ENCODE assay signal across 14 cellular contexts in the genomic region with DNA sequence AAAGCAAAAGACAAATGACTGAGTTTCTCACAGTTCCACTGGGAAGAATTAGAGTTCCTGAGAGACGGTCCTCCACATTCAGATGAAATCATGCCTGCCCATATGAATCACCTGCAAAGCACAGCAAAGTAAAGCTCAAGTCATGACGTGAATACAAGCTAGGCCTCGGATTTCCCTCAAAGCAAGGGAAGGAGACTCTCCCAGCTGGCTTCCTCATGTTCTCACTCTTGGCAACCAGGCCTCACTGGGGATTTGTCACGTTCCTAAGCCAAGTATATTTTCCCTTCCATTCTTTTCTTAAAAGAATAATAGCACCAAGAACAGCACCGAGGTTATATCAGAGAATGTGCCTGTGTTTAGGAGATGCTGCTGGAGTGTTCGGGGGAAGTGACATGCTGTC. TPM values are rescaled to one million over a fixed set of nuclear protein-coding genes. Genes with fewer than 3 reads are reported as not detected.
DNase-seq lines count a peak whose midpoint lies in the region; ATAC-seq and TF ChIP-seq lines count a peak whose summit lies in the region.
"Had no signal": no experiment of that assay in that cellular context is flagged by ENCODE, and none has a peak within 500 bp of the region (broad histone marks: within the 10 kb centered on the region; RNA-seq: fewer than 3 reads in every experiment).

No MANE protein-coding gene starts in this region.

- no peaks in the 10 kb centered on the region for H3K36me3 ChIP-seq in gastrocnemius medialis
- H3K36me3 ChIP-seq: HAP-1 had no signal

- peak overlapping the region in 3 of 4 donors; percentile 6 to 45 (median 42) for H3K27ac ChIP-seq in gastrocnemius medialis

- no peaks in the 10 kb centered on the region for H3K27me3 ChIP-seq in gastrocnemius medialis

- ATAC-seq in Right ventricle myocardium superior (ENCODE audit: poor library complexity): peak; percentile 48
- ATAC-seq in gastrocnemius medialis: peak in 1 of 2 donors; percentile 22
- ATAC-seq in GM18519 (IDR thresholded peaks at IDR 0.05; ENCODE audit: low FRiP score, unreplicated experiment): no peak
- ATAC-seq: GM12878 had no signal

- intact Hi-C loops in Right ventricle myocardium superior (cut with DNase I) (loop anchor here (10.0 kb wide), 1 partner anchor 98 kb away; no protein-coding TSS in a partner anchor), gastrocnemius medialis (cut with DNase I; ENCODE audit: low total_unique reads) (no loop called here)

- H3K4me3 ChIP-seq in gastrocnemius medialis: no peak overlapping the region
- H3K4me3 ChIP-seq: GM12878, HAP-1 had no signal

- H3K9me3 ChIP-seq in gastrocnemius medialis: no peaks in the 10 kb centered on the region
- H3K9me3 ChIP-seq: HAP-1 had no signal

- peaks cover 31 to 41% of the 10 kb centered on the region in 2 donors for H3K4me1 ChIP-seq in gastrocnemius medialis
- H3K4me1 ChIP-seq: HAP-1 had no signal

- no peak for TF ChIP-seq CTCF in gastrocnemius medialis (IDR thresholded peaks at IDR 0.05 in 4 of 5, conservative IDR thresholded peaks at IDR 0.05 in 1 of 5)

- DNase-seq in GOT3 (lab: John Stamatoyannopoulos, UW) (peak; percentile 12), astrocyte of the hippocampus (ENCODE audit: low read depth, low spot score) (peak; percentile 76), Right ventricle myocardium superior (peak; percentile 57), gastrocnemius medialis (peak; percentile 38 to 39), NCI-H2171 (lab: John Stamatoyannopoulos, UW) (no peak), CD1c-positive myeloid dendritic cell (ENCODE audit: extremely low spot score) (no peak), DMS153 treated with DMSO at 0.1 percent for 48 hours (lab: John Stamatoyannopoulos, UW; ENCODE audit: unreplicated experiment) (no peak)
- DNase-seq: activated gamma-delta T cell treated with Interleukin-2 at 50 U/mL for 16 hours; COR-L47; NCI-H510A; stimulated activated CD4-positive, alpha-beta T cell treated with anti-CD3 and anti-CD28 coated beads, Interleukin-15, amount 100 ng/mL, for 24 hours had no signal

- in situ Hi-C loops in gastrocnemius medialis (cut with MboI; ENCODE audit: low sequenced_read_pairs in 4 of 4): no loop called here

- TF ChIP-seq POLR2A in gastrocnemius medialis (IDR thresholded peaks at IDR 0.05): no peak

RNA-seq across cellular contexts. Expression of a gene that starts 47.0 kb away (rescaled TPM):
- not detected for total RNA-seq in Right ventricle myocardium superior
- total RNA-seq in gastrocnemius medialis: not detected
- total RNA-seq: GM12878 had no signal

Comparison
In these comparisons a context has a peak if more than half of its experiments do, and no peak if none do; other contexts are left out.
1. DNase-seq: peak in GOT3 (single experiment), astrocyte of the hippocampus (single experiment), Right ventricle myocardium superior (single experiment) and gastrocnemius medialis (2 of 2); none in NCI-H2171 (single experiment), CD1c-positive myeloid dendritic cell (single experiment) and DMS153 treated with DMSO at 0.1 percent for 48 hours (single experiment).